Comparison of ENCODE assay signal across 1 cellular context in genomic region chr17:7857724-7858486, GRCh38.
A peak's percentile ranks its signal among the peaks of the same experiment; 100 is the strongest.
TF ChIP-seq lines count a peak whose summit lies in the region.

A gene with protein sequence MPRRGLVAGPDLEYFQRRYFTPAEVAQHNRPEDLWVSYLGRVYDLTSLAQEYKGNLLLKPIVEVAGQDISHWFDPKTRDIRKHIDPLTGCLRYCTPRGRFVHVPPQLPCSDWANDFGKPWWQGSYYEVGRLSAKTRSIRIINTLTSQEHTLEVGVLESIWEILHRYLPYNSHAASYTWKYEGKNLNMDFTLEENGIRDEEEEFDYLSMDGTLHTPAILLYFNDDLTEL (plus strand): TSS chr17:7858003. CDS start chr17:7858135, 132 bp downstream.

TF ChIP-seq in K562, 482 proteins besides CTCF, POLR2A, EP300 and RAD21 (continued from another document and continues in another):
- TF ChIP-seq, protein P1, sequence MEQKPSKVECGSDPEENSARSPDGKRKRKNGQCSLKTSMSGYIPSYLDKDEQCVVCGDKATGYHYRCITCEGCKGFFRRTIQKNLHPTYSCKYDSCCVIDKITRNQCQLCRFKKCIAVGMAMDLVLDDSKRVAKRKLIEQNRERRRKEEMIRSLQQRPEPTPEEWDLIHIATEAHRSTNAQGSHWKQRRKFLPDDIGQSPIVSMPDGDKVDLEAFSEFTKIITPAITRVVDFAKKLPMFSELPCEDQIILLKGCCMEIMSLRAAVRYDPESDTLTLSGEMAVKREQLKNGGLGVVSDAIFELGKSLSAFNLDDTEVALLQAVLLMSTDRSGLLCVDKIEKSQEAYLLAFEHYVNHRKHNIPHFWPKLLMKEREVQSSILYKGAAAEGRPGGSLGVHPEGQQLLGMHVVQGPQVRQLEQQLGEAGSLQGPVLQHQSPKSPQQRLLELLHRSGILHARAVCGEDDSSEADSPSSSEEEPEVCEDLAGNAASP (IDR thresholded peaks at IDR 0.05), result no peak
- TF ChIP-seq ELF1 (tag; IDR thresholded peaks at IDR 0.05) (peak; percentile 49; the same call in 1 of the 2 replicates), TOE1 (IDR thresholded peaks at IDR 0.05; ENCODE audit: borderline replicate concordance) (peak; percentile 85), TOE1 (CRISPR knock-in tag; IDR thresholded peaks at IDR 0.05; ENCODE audit: borderline replicate concordance, low read depth) (no peak), JUN (IDR thresholded peaks at IDR 0.05; ENCODE audit: borderline replicate concordance, low read depth, low read length) (no peak), JUN (CRISPR knock-in tag; IDR thresholded peaks at IDR 0.05; ENCODE audit: borderline replicate concordance) (peak; percentile 57; the same call in 1 of the 2 replicates), ILK (tag; IDR thresholded peaks at IDR 0.05; ENCODE audit: borderline replicate concordance, low read depth) (no peak), ZNF398 (CRISPR knock-in tag; IDR thresholded peaks at IDR 0.05) (no peak), NFXL1 (CRISPR knock-in tag; IDR thresholded peaks at IDR 0.05) (no peak), ATF2 (CRISPR knock-in tag; IDR thresholded peaks at IDR 0.05) (no peak), GABPA (tag; conservative IDR thresholded peaks at IDR 0.05; ENCODE audit: low read depth) (peak; percentile 10; the same call in 1 of the 2 replicates), SREBF1 (IDR thresholded peaks at IDR 0.05; ENCODE audit: borderline replicate concordance, low read depth, low read length) (no peak), RAD51 (IDR thresholded peaks at IDR 0.05; ENCODE audit: borderline replicate concordance, low read depth) (0 out of 2 replicates have a peak, but pooled peaks have one; percentile 41), ELF2 (CRISPR knock-in tag; IDR thresholded peaks at IDR 0.05) (no peak), ZNF143 (CRISPR knock-in tag; IDR thresholded peaks at IDR 0.05) (peak; percentile 28), SP1 (CRISPR knock-in tag; IDR thresholded peaks at IDR 0.05) (peak; percentile 93), TEAD4 (IDR thresholded peaks at IDR 0.05; ENCODE audit: low read length) (peak; percentile 38; the same call in 1 of the 2 replicates), TEAD4 (CRISPR knock-in tag; IDR thresholded peaks at IDR 0.05; ENCODE audit: borderline replicate concordance) (no peak), ATF7 (IDR thresholded peaks at IDR 0.05) (peak; percentile 16; the same call in 1 of the 2 replicates), FOXJ3 (CRISPR knock-in tag; IDR thresholded peaks at IDR 0.05) (0 out of 2 replicates have a peak, but pooled peaks have one; percentile 4), C11orf30 (IDR thresholded peaks at IDR 0.05; ENCODE audit: low read depth) (peak; percentile 25; the same call in 1 of the 2 replicates), ZNF165 (CRISPR knock-in tag; IDR thresholded peaks at IDR 0.05; ENCODE audit: borderline replicate concordance) (no peak), GATA2 (CRISPR knock-in tag; IDR thresholded peaks at IDR 0.05) (peak; percentile 89)
- TF ChIP-seq, protein P2, sequence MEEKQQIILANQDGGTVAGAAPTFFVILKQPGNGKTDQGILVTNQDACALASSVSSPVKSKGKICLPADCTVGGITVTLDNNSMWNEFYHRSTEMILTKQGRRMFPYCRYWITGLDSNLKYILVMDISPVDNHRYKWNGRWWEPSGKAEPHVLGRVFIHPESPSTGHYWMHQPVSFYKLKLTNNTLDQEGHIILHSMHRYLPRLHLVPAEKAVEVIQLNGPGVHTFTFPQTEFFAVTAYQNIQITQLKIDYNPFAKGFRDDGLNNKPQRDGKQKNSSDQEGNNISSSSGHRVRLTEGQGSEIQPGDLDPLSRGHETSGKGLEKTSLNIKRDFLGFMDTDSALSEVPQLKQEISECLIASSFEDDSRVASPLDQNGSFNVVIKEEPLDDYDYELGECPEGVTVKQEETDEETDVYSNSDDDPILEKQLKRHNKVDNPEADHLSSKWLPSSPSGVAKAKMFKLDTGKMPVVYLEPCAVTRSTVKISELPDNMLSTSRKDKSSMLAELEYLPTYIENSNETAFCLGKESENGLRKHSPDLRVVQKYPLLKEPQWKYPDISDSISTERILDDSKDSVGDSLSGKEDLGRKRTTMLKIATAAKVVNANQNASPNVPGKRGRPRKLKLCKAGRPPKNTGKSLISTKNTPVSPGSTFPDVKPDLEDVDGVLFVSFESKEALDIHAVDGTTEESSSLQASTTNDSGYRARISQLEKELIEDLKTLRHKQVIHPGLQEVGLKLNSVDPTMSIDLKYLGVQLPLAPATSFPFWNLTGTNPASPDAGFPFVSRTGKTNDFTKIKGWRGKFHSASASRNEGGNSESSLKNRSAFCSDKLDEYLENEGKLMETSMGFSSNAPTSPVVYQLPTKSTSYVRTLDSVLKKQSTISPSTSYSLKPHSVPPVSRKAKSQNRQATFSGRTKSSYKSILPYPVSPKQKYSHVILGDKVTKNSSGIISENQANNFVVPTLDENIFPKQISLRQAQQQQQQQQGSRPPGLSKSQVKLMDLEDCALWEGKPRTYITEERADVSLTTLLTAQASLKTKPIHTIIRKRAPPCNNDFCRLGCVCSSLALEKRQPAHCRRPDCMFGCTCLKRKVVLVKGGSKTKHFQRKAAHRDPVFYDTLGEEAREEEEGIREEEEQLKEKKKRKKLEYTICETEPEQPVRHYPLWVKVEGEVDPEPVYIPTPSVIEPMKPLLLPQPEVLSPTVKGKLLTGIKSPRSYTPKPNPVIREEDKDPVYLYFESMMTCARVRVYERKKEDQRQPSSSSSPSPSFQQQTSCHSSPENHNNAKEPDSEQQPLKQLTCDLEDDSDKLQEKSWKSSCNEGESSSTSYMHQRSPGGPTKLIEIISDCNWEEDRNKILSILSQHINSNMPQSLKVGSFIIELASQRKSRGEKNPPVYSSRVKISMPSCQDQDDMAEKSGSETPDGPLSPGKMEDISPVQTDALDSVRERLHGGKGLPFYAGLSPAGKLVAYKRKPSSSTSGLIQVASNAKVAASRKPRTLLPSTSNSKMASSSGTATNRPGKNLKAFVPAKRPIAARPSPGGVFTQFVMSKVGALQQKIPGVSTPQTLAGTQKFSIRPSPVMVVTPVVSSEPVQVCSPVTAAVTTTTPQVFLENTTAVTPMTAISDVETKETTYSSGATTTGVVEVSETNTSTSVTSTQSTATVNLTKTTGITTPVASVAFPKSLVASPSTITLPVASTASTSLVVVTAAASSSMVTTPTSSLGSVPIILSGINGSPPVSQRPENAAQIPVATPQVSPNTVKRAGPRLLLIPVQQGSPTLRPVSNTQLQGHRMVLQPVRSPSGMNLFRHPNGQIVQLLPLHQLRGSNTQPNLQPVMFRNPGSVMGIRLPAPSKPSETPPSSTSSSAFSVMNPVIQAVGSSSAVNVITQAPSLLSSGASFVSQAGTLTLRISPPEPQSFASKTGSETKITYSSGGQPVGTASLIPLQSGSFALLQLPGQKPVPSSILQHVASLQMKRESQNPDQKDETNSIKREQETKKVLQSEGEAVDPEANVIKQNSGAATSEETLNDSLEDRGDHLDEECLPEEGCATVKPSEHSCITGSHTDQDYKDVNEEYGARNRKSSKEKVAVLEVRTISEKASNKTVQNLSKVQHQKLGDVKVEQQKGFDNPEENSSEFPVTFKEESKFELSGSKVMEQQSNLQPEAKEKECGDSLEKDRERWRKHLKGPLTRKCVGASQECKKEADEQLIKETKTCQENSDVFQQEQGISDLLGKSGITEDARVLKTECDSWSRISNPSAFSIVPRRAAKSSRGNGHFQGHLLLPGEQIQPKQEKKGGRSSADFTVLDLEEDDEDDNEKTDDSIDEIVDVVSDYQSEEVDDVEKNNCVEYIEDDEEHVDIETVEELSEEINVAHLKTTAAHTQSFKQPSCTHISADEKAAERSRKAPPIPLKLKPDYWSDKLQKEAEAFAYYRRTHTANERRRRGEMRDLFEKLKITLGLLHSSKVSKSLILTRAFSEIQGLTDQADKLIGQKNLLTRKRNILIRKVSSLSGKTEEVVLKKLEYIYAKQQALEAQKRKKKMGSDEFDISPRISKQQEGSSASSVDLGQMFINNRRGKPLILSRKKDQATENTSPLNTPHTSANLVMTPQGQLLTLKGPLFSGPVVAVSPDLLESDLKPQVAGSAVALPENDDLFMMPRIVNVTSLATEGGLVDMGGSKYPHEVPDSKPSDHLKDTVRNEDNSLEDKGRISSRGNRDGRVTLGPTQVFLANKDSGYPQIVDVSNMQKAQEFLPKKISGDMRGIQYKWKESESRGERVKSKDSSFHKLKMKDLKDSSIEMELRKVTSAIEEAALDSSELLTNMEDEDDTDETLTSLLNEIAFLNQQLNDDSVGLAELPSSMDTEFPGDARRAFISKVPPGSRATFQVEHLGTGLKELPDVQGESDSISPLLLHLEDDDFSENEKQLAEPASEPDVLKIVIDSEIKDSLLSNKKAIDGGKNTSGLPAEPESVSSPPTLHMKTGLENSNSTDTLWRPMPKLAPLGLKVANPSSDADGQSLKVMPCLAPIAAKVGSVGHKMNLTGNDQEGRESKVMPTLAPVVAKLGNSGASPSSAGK (IDR thresholded peaks at IDR 0.05), result peak; percentile 47
- TF ChIP-seq, protein P3, sequence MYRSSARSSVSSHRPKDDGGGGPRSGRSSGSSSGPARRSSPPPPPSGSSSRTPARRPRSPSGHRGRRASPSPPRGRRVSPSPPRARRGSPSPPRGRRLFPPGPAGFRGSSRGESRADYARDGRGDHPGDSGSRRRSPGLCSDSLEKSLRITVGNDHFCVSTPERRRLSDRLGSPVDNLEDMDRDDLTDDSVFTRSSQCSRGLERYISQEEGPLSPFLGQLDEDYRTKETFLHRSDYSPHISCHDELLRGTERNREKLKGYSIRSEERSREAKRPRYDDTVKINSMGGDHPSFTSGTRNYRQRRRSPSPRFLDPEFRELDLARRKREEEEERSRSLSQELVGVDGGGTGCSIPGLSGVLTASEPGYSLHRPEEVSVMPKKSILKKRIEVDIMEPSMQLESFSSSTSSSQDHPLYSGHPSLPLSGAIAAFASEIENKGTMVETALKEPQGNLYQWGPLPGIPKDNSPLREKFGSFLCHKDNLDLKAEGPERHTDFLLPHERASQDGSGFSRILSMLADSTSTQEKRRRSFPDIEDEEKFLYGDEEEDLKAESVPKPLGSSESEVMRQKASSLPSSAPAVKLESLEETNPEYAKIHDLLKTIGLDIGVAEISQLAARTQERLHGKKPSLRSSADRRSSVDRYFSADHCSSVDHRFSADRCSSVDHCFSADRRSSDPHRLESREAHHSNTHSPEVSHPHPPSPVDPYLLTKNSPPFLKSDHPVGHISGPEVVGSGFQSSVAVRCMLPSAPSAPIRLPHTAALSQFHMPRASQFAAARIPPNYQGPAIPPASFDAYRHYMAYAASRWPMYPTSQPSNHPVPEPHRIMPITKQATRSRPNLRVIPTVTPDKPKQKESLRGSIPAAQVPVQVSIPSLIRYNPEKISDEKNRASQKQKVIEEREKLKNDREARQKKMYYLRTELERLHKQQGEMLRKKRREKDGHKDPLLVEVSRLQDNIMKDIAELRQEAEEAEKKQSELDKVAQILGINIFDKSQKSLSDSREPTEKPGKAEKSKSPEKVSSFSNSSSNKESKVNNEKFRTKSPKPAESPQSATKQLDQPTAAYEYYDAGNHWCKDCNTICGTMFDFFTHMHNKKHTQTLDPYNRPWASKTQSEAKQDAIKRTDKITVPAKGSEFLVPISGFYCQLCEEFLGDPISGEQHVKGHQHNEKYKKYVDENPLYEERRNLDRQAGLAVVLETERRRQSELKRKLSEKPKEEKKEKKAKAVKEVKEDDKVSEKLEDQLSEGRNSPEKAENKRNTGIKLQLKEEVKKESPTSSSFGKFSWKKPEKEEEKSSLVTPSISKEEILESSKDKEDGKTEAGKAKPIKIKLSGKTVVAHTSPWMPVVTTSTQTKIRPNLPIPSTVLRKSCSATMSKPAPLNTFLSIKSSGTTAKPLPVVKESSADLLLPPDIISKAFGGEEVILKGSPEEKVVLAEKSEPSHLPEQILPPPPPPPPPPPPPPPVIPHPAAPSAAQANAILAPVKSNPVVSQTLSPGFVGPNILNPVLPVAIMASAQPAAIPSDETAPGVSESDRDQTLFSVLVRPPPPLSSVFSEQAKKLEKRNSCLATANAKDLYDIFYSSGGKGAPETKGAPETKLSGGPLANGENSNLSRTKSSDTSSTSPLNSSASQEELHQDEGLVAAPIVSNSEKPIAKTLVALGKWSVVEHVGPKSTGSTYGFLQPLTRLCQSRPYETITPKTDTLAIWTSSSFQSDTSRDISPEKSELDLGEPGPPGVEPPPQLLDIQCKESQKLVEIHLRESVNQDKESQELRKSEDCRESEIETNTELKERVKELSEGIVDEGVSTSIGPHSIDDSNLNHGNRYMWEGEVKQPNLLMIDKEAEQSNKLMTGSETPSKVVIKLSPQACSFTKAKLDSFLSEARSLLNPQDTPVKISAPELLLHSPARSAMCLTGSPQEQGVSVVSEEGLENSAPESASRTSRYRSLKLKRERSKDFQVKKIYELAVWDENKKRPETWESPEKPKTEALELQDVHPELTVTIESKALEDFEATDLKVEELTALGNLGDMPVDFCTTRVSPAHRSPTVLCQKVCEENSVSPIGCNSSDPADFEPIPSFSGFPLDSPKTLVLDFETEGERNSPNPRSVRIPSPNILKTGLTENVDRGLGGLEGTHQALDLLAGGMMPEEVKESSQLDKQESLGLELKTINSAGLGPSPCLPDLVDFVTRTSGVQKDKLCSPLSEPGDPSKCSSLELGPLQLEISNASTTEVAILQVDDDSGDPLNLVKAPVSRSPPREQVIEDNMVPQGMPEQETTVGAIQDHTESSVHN (IDR thresholded peaks at IDR 0.05; ENCODE audit: borderline replicate concordance in 1 of 2, low read depth in 1 of 2), result peak in 1 of 2 experiments; percentile 13; a peak in 1 of 4 replicates
